In the genomic region with DNA sequence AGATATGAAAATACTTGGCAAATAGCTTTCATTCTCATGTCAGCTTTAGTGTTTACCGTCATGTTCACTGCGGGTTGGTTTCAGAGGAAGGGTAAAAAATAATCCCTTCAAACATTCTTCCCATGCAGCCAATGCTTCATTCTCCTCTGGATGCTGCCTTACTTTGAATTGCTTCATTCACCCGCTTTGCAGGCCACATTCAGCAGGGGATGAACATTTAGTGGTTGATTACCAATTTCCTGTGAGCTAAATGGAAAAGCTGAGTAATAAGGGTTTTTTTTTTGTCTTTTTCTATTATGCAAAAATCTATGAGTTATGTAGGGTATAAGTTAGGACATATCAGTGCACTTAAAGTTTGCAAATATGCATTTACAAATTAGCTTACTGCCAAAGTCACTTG, we compare ENCODE assay signal across 8 cellular contexts.
A peak's percentile ranks its signal among the peaks of the same experiment; 100 is the strongest.
DNase-seq lines count a peak whose midpoint lies in the region; ATAC-seq and TF ChIP-seq lines count a peak whose summit lies in the region.
"Had no signal": no experiment of that assay in that cellular context is flagged by ENCODE, and none has a peak within 500 bp of the region (broad histone marks: within the 10 kb centered on the region; RNA-seq: fewer than 3 reads in every experiment).

No MANE protein-coding gene starts in this region.

- H3K4me3 ChIP-seq in PC-3 (ENCODE audit: low read length) (no peak overlapping the region), right cardiac atrium (ENCODE audit: low read length) (no peak overlapping the region)
- H3K4me3 ChIP-seq: Peyer's patch had no signal

- POLR2A ChIA-PET in PC-3 (lab: Charles Lee; ENCODE audit: unreplicated experiment): no interaction called here

- no peaks in the 10 kb centered on the region for H4K20me1 ChIP-seq in PC-3 (ENCODE audit: low read length)

- H3K9me3 ChIP-seq in PC-3 (ENCODE audit: low read length) (no peaks in the 10 kb centered on the region), right cardiac atrium (ENCODE audit: control insufficient read depth, low read length) (no peaks in the 10 kb centered on the region), T-helper 17 cell (ENCODE audit: control insufficient read depth, low read length, poor library complexity, severe bottlenecking) (no peaks in the 10 kb centered on the region)
- H3K9me3 ChIP-seq: Peyer's patch had no signal

- 76% methylated on average over 3 of the region's 3 CpGs for WGBS in right cardiac atrium

- DNase-seq in PC-3: peak; percentile 41
- DNase-seq in natural killer cell treated with Interleukin-12 subunit alpha and Interleukin-12 subunit beta and Interleukin-15 and Interleukin-18, amount 100 ng/mL, for 72 hours (ENCODE audit: low spot score): no peak
- DNase-seq in right cardiac atrium: no peak
- DNase-seq in T-helper 17 cell: no peak
- DNase-seq in activated CD4-positive, alpha-beta T cell treated with anti-CD3 and anti-CD28 coated beads for 1 hour: no peak
- DNase-seq: Peyer's patch had no signal

- peaks cover 8% of the 10 kb centered on the region for H3K9me3 Mint-ChIP-seq in natural killer cell treated with Interleukin-12 subunit alpha and Interleukin-12 subunit beta and Interleukin-15 and Interleukin-18, amount 100 ng/mL, for 72 hours

- H3K4me2 ChIP-seq in PC-3 (ENCODE audit: low read length): no peak overlapping the region

- ATAC-seq in GM19043 (IDR thresholded peaks at IDR 0.05; ENCODE audit: low read depth, unreplicated experiment) (peak; percentile 49), HG02870 (IDR thresholded peaks at IDR 0.05; ENCODE audit: unreplicated experiment) (peak; percentile 68), PC-3 (no peak), right cardiac atrium (no peak), T-helper 17 cell (no peak)
- peak; percentile 72 to 83 for ATAC-seq in natural killer cell treated with Interleukin-12 subunit alpha and Interleukin-12 subunit beta and Interleukin-15 and Interleukin-18, amount 100 ng/mL, for 72 hours

- H3K9ac ChIP-seq in PC-3 (ENCODE audit: low read length): no peak overlapping the region

- H3K36me3 ChIP-seq in PC-3 (ENCODE audit: low read depth, low read length): no peaks in the 10 kb centered on the region
- H3K36me3 ChIP-seq: Peyer's patch had no signal

- H3K27me3 Mint-ChIP-seq in natural killer cell treated with Interleukin-12 subunit alpha and Interleukin-12 subunit beta and Interleukin-15 and Interleukin-18, amount 100 ng/mL, for 72 hours: no peaks in the 10 kb centered on the region
- H3K27me3 Mint-ChIP-seq in T-helper 17 cell: no peaks in the 10 kb centered on the region

- H3K27ac Mint-ChIP-seq in natural killer cell treated with Interleukin-12 subunit alpha and Interleukin-12 subunit beta and Interleukin-15 and Interleukin-18, amount 100 ng/mL, for 72 hours: peak overlapping the region; percentile 51 to 86
- no peak overlapping the region for H3K27ac Mint-ChIP-seq in T-helper 17 cell

- H3K27ac ChIP-seq in PC-3 (ENCODE audit: low read length): no peak overlapping the region
- no peak overlapping the region for H3K27ac ChIP-seq in right cardiac atrium (ENCODE audit: low read length)
- H3K27ac ChIP-seq: Peyer's patch had no signal

- BruUV-seq in PC-3 (replicated peaks; lab: Mats Ljungman, UMichigan): no TSS peak

- peak overlapping the region; percentile 38 for H3K4me3 Mint-ChIP-seq in natural killer cell treated with Interleukin-12 subunit alpha and Interleukin-12 subunit beta and Interleukin-15 and Interleukin-18, amount 100 ng/mL, for 72 hours
- no peak overlapping the region for H3K4me3 Mint-ChIP-seq in T-helper 17 cell

- peaks cover 15% of the 10 kb centered on the region for H3K4me1 ChIP-seq in PC-3 (ENCODE audit: insufficient read depth, low read length)
- H3K4me1 ChIP-seq in right cardiac atrium (ENCODE audit: control insufficient read depth, insufficient read depth, low read length): no peaks in the 10 kb centered on the region
- H3K4me1 ChIP-seq: Peyer's patch had no signal

- H3K9me2 ChIP-seq in PC-3 (replicated peaks; ENCODE audit: low read length): no peaks in the 10 kb centered on the region

- H3F3A ChIP-seq in PC-3 (ENCODE audit: low read length, unreplicated experiment): no peaks in the 10 kb centered on the region

- H2AFZ ChIP-seq in PC-3 (ENCODE audit: low read length): no peak overlapping the region

- peaks cover 5% of the 10 kb centered on the region for H3K36me3 Mint-ChIP-seq in natural killer cell treated with Interleukin-12 subunit alpha and Interleukin-12 subunit beta and Interleukin-15 and Interleukin-18, amount 100 ng/mL, for 72 hours
- no peaks in the 10 kb centered on the region for H3K36me3 Mint-ChIP-seq in T-helper 17 cell (ENCODE audit: low read depth)

- intact Hi-C loops in PC-3 (cut with micrococcal nuclease) (no loop called here), right cardiac atrium (cut with DNase I) (no loop called here)

- peaks cover 15 to 22% of the 10 kb centered on the region in 2 donors for H3K4me1 Mint-ChIP-seq in natural killer cell treated with Interleukin-12 subunit alpha and Interleukin-12 subunit beta and Interleukin-15 and Interleukin-18, amount 100 ng/mL, for 72 hours (ENCODE audit: low read depth in 2 of 2)
- no peaks in the 10 kb centered on the region for H3K4me1 Mint-ChIP-seq in T-helper 17 cell

- CTCF ChIA-PET in PC-3 (lab: Charles Lee): no interaction called here

- no peaks in the 10 kb centered on the region for H3K27me3 ChIP-seq in PC-3 (ENCODE audit: low read length)
- no peaks in the 10 kb centered on the region for H3K27me3 ChIP-seq in right cardiac atrium (ENCODE audit: control insufficient read depth, insufficient read depth)
- H3K27me3 ChIP-seq: Peyer's patch had no signal

- no peak for TF ChIP-seq CTCF in PC-3 (conservative IDR thresholded peaks at IDR 0.05; ENCODE audit: low read depth, low read length)

- no peaks in the 10 kb centered on the region for H3K79me2 ChIP-seq in PC-3 (ENCODE audit: low read length)

Comparison
In these comparisons a context has a peak if more than half of its experiments do, and no peak if none do; other contexts are left out.
1. ATAC-seq: peak in GM19043 (single experiment), HG02870 (single experiment) and natural killer cell treated with Interleukin-12 subunit alpha and Interleukin-12 subunit beta and Interleukin-15 and Interleukin-18, amount 100 ng/mL, for 72 hours (2 of 2); none in PC-3 (single experiment), right cardiac atrium (0 of 2) and T-helper 17 cell (single experiment).